14 cellular contexts compared by ENCODE assay signal in genomic region chr7:27107391-27107900, GRCh38. TPM values are rescaled to one million over a fixed set of nuclear protein-coding genes. Genes with fewer than 3 reads are reported as not detected.
DNase-seq lines count a peak whose midpoint lies in the region; TF ChIP-seq lines count a peak whose summit lies in the region.
"Had no signal": no experiment of that assay in that cellular context is flagged by ENCODE, and none has a peak within 500 bp of the region (broad histone marks: within the 10 kb centered on the region; RNA-seq: fewer than 3 reads in every experiment).

No MANE protein-coding gene starts in this region.

- H3K4me3 ChIP-seq in esophagus (ENCODE audit: low read depth in 1 of 2, low read length in 2 of 2), result peak overlapping the region; percentile 44
- H3K4me3 ChIP-seq in muscle layer of duodenum (ENCODE audit: low read depth in 1 of 2, low read length in 2 of 2), result peak overlapping the region; percentile 24 to 90
- H3K4me3 ChIP-seq in transverse colon, result peak overlapping the region in 3 of 4 donors; percentile 2 to 36 (median 27)
- H3K4me3 ChIP-seq in MG63, result no peak overlapping the region

- intact Hi-C loops in transverse colon (cut with DNase I; ENCODE audit: low total_unique reads), result loop anchor here (5.0 kb wide), 1 partner anchor 40 kb away; the partner anchor contains the start of gene HOXA6

- H3K27ac ChIP-seq in esophagus (ENCODE audit: low read depth in 2 of 2, low read length in 1 of 2) (peak overlapping the region; percentile 96 to 97), muscle layer of duodenum (ENCODE audit: low read length) (peak overlapping the region; percentile 95), transverse colon (peak overlapping the region; percentile 90 to 96 (median 92))

- H3K9me3 ChIP-seq in esophagus (ENCODE audit: control insufficient read depth in 2 of 2, insufficient read depth in 1 of 2, low read depth in 1 of 2, low read length in 1 of 2), result no peaks in the 10 kb centered on the region
- H3K9me3 ChIP-seq in muscle layer of duodenum (ENCODE audit: control insufficient read depth in 1 of 2, low read length in 2 of 2), result no peaks in the 10 kb centered on the region
- no peaks in the 10 kb centered on the region for H3K9me3 ChIP-seq in transverse colon
- no peaks in the 10 kb centered on the region for H3K9me3 ChIP-seq in MG63

- in situ Hi-C loops in transverse colon (cut with MboI; ENCODE audit: low pct_ligation_motif_present in 1 of 4, low pct_unique_long_range_greater_than_20kb in 1 of 4, low sequenced_read_pairs in 3 of 4) (no loop called here), G401 (cut with HindIII; ENCODE audit: low sequenced_read_pairs) (no loop called here)

- DNase-seq in amniotic epithelial cell (ENCODE audit: low read depth) (peak; percentile 40), transverse colon (peak; percentile 41), SIG-M5 (lab: John Stamatoyannopoulos, UW) (no peak), G401 (ENCODE audit: low spot score) (no peak), MG63 (no peak)
- no peak for DNase-seq in effector CD8-positive, alpha-beta T cell (lab: John Stamatoyannopoulos, UW)
- DNase-seq: activated CD8-positive, alpha-beta memory T cell treated with anti-CD3 and anti-CD28 coated beads for 24 hours; activated naive CD4-positive, alpha-beta T cell treated with anti-CD3 and anti-CD28 coated beads, Interleukin-2, amount 10 ng/mL, durations not matched to agents 7 days and 5 days; MM.1S had no signal

- no peak for TF ChIP-seq EP300 in transverse colon (IDR thresholded peaks at IDR 0.05; ENCODE audit: low read depth)

- 23 to 42% methylated on average over 17 of the region's 17 CpGs for WGBS in esophagus, 2 donors
- WGBS in transverse colon (ENCODE audit: low coverage in 1 of 2), 2 donors, result 39 to 48% methylated on average over 7 to 17 of the region's 17 CpGs

- peak; percentile 31 for TF ChIP-seq POLR2A in transverse colon (IDR thresholded peaks at IDR 0.05)

- H3K27me3 ChIP-seq in esophagus (ENCODE audit: control insufficient read depth in 1 of 2, insufficient read depth in 2 of 2, low read length in 2 of 2), result no peaks in the 10 kb centered on the region
- H3K27me3 ChIP-seq in muscle layer of duodenum (ENCODE audit: low read depth, low read length), result peaks cover 11% of the 10 kb centered on the region
- no peaks in the 10 kb centered on the region for H3K27me3 ChIP-seq in transverse colon
- H3K27me3 ChIP-seq in MG63, result no peaks in the 10 kb centered on the region

- no peak for TF ChIP-seq CTCF in transverse colon (IDR thresholded peaks at IDR 0.05)

- H3K4me1 ChIP-seq in esophagus (ENCODE audit: control insufficient read depth in 2 of 2, insufficient read depth in 2 of 2, low read length in 1 of 2) (peaks cover 0 to 10% of the 10 kb centered on the region in 2 donors), muscle layer of duodenum (ENCODE audit: control insufficient read depth in 1 of 2, insufficient read depth in 2 of 2, low read length in 2 of 2) (peaks cover 16 to 22% of the 10 kb centered on the region in 2 donors), transverse colon (peaks cover 7 to 95% (median 46%) of the 10 kb centered on the region in 4 donors)

- H3K36me3 ChIP-seq in esophagus (ENCODE audit: control insufficient read depth in 2 of 2, insufficient read depth in 2 of 2, low read length in 1 of 2) (no peaks in the 10 kb centered on the region), muscle layer of duodenum (ENCODE audit: control insufficient read depth in 1 of 2, insufficient read depth in 2 of 2, low read length in 2 of 2) (no peaks in the 10 kb centered on the region), transverse colon (no peaks in the 10 kb centered on the region), MG63 (no peaks in the 10 kb centered on the region)

RNA-seq across cellular contexts. Expression of gene HOXA2, which starts 5.0 kb away (rescaled TPM):
- polyA plus RNA-seq in esophagus, result 1 to 10 TPM; 1.8 to 2.3 TPM
- total RNA-seq in transverse colon, result 10 to 100 TPM in 1 of 4 donors, 1 to 10 TPM in 3; 2.7 to 16.1 (median 5.2) TPM
- total RNA-seq in G401 (2014; rRNA removed; shearing (Covaris generic)), result not detected in 2 replicates
- total RNA-seq in MG63 (2014; rRNA removed; shearing (Covaris generic); ENCODE audit: low replicate concordance), result 0.35 TPM in 1 of 2 replicates, not detected in the other
- total RNA-seq: CD8-positive, alpha-beta T cell; endodermal cell; natural killer cell treated with Interleukin-12 subunit alpha and Interleukin-12 subunit beta and Interleukin-15 and Interleukin-18, amount 100 ng/mL, for 72 hours had no signal

RNA-seq across cellular contexts. Expression of gene HOXA1, which starts 11.6 kb away (rescaled TPM):
- polyA plus RNA-seq in esophagus, result 1 to 10 TPM; 1.5 to 2.1 TPM
- total RNA-seq in transverse colon, result 1 to 10 TPM; 1.4 to 3.2 (median 1.8) TPM
- 11.8 and 15.5 TPM in 2 replicates for total RNA-seq in G401 (2014; rRNA removed; shearing (Covaris generic))
- 0.27 and 1.1 TPM in 2 replicates for total RNA-seq in MG63 (2014; rRNA removed; shearing (Covaris generic); ENCODE audit: low replicate concordance)
- total RNA-seq: endodermal cell had no signal

RNA-seq across cellular contexts. Expression of gene HOXA4, which starts 23.1 kb away (rescaled TPM):
- polyA plus RNA-seq in esophagus, result 1 to 10 TPM; 7.6 to 8.6 TPM
- total RNA-seq in transverse colon, result 10 to 100 TPM in 2 of 4 donors, 1 to 10 TPM in 2; 3.5 to 42.4 (median 10.6) TPM
- total RNA-seq in G401 (2014; rRNA removed; shearing (Covaris generic)), result not detected in 2 replicates
- 1.5 TPM in 1 of 2 replicates, not detected in the other for total RNA-seq in MG63 (2014; rRNA removed; shearing (Covaris generic); ENCODE audit: low replicate concordance)
- total RNA-seq: endodermal cell had no signal

RNA-seq across cellular contexts. Expression of gene HOXA5, which starts 36.0 kb away (rescaled TPM):
- polyA plus RNA-seq in esophagus, result 1 to 10 TPM; 1.7 to 3.5 TPM
- total RNA-seq in transverse colon, result 10 to 100 TPM; 18.3 to 89.8 (median 31.6) TPM
- total RNA-seq in G401 (2014; rRNA removed; shearing (Covaris generic)), result 0.81 and 1.6 TPM in 2 replicates
- 1.7 and 2.7 TPM in 2 replicates for total RNA-seq in MG63 (2014; rRNA removed; shearing (Covaris generic); ENCODE audit: low replicate concordance)
- total RNA-seq: endodermal cell had no signal

RNA-seq across cellular contexts. Expression of gene HOXA6, which starts 40.1 kb away (rescaled TPM):
- polyA plus RNA-seq in esophagus, result under 1 TPM; 0.19 to 0.69 TPM
- 10 to 100 TPM; 12.9 to 27.8 (median 17.3) TPM for total RNA-seq in transverse colon
- total RNA-seq in G401 (2014; rRNA removed; shearing (Covaris generic)), result 5.1 TPM in 1 of 2 replicates, not detected in the other
- 0.82 and 5.1 TPM in 2 replicates for total RNA-seq in MG63 (2014; rRNA removed; shearing (Covaris generic); ENCODE audit: low replicate concordance)
- total RNA-seq: CD8-positive, alpha-beta T cell; endodermal cell had no signal

Comparison
In these comparisons a context has a peak if more than half of its experiments do, and no peak if none do; other contexts are left out.
1. DNase-seq: peak in amniotic epithelial cell (single experiment) and transverse colon (single experiment); none in SIG-M5 (single experiment), G401 (single experiment), effector CD8-positive, alpha-beta T cell (single experiment) and MG63 (single experiment).
2. Peak in every context shown above with its lines, with median percentiles within 50 percentile points of each other: H3K27ac ChIP-seq.